Comparison of ENCODE assay signal across 10 cellular contexts in genomic region chr17:2085648-2085949, GRCh38. TPM values are rescaled to one million over a fixed set of nuclear protein-coding genes. Genes with fewer than 3 reads are reported as not detected.
DNase-seq lines count a peak whose midpoint lies in the region; ATAC-seq and TF ChIP-seq lines count a peak whose summit lies in the region.
"Had no signal": no experiment of that assay in that cellular context is flagged by ENCODE, and none has a peak within 500 bp of the region (broad histone marks: within the 10 kb centered on the region; RNA-seq: fewer than 3 reads in every experiment).

No MANE protein-coding gene starts in this region.

- no peak overlapping the region for H2AFZ ChIP-seq in ACC112 (ENCODE audit: low read length, unreplicated experiment)
- H2AFZ ChIP-seq in osteoblast (ENCODE audit: low read length) = no peak overlapping the region

- no peaks in the 10 kb centered on the region for H3K27me3 Mint-ChIP-seq in activated B cell treated with CpG ODN at 0.5 μM for 24 hours

- peak overlapping the region; percentile 18 for H3K27ac Mint-ChIP-seq in activated B cell treated with CpG ODN at 0.5 μM for 24 hours

- peaks cover 28% of the 10 kb centered on the region for H3K36me3 Mint-ChIP-seq in activated B cell treated with CpG ODN at 0.5 μM for 24 hours (ENCODE audit: low read depth)

- H3K9me3 ChIP-seq in osteoblast (ENCODE audit: low read depth, low read length) = no peaks in the 10 kb centered on the region

- POLR2A ChIA-PET in activated B cell treated with CpG ODN at 0.5 μM for 24 hours (lab: Charles Lee) = interaction anchor here (1.3 to 16.3 kb wide), 2 partner anchors 19 to 130 kb away, joined by 5 to 449 read pairs; partner anchors contain the start of gene HIC1

- H3K36me3 ChIP-seq in ACC112 (ENCODE audit: insufficient read depth, low read length) (peaks cover 4% of the 10 kb centered on the region; the same call in 1 of the 2 replicates), osteoblast (ENCODE audit: insufficient read depth, low read length) (peaks cover 20% of the 10 kb centered on the region)

- H3K9me3 Mint-ChIP-seq in activated B cell treated with CpG ODN at 0.5 μM for 24 hours = no peaks in the 10 kb centered on the region

- intact Hi-C loops in activated B cell treated with CpG ODN at 0.5 μM for 24 hours (cut with micrococcal nuclease) = loop anchor here (5.0 kb wide), 1 partner anchor 37 kb away; no protein-coding TSS in a partner anchor

- H3K4me2 ChIP-seq in osteoblast (ENCODE audit: insufficient read depth, low read length) = no peak overlapping the region

- H3K4me3 Mint-ChIP-seq in activated B cell treated with CpG ODN at 0.5 μM for 24 hours = peak overlapping the region; percentile 24

- H3K4me1 ChIP-seq in ACC112 (ENCODE audit: control insufficient read depth, insufficient read depth, low read length, unreplicated experiment) (peaks cover 49% of the 10 kb centered on the region), osteoblast (ENCODE audit: insufficient read depth, low read length) (peaks cover 55% of the 10 kb centered on the region)

- CTCF ChIA-PET in activated B cell treated with CpG ODN at 0.5 μM for 24 hours (lab: Charles Lee) = interaction anchor here (7.3 kb wide), 1 partner anchor 29 kb away, joined by 98 read pairs; the partner anchor contains the start of gene HIC1

- H3K27ac ChIP-seq in ACC112 (ENCODE audit: low read depth, low read length) (peak overlapping the region; percentile 68), osteoblast (ENCODE audit: low read depth, low read length) (peak overlapping the region; percentile 56)

- no peak for ATAC-seq in activated B cell treated with CpG ODN at 0.5 μM for 24 hours (ENCODE audit: low read depth)
- ATAC-seq in HG03378 (IDR thresholded peaks at IDR 0.05; ENCODE audit: unreplicated experiment) = no peak

- no peaks in the 10 kb centered on the region for H3K27me3 ChIP-seq in ACC112 (ENCODE audit: insufficient read depth, low read length)
- H3K27me3 ChIP-seq in osteoblast (ENCODE audit: insufficient read depth, low read length) = no peaks in the 10 kb centered on the region

- DNase-seq in activated B cell treated with CpG ODN at 0.5 μM for 24 hours (no peak), fibroblast of the aortic adventitia (ENCODE audit: low read depth) (peak; percentile 89), osteoblast (ENCODE audit: insufficient read length, low spot score, missing footprints) (no peak), iPS-NIHi11 (ENCODE audit: low spot score) (no peak), kidney glomerular epithelial cell (lab: John Stamatoyannopoulos, UW) (no peak)
- DNase-seq in stimulated activated CD4-positive, alpha-beta T cell treated with anti-CD3 and anti-CD28 coated beads, Interleukin-2, amount 100 ng/mL, for 48 hours = no peak
- DNase-seq: activated CD8-positive, alpha-beta memory T cell treated with anti-CD3 and anti-CD28 coated beads, Interleukin-2, amount 50 U/mL, for 48 hours; stimulated activated CD4-positive, alpha-beta T cell treated with anti-CD3 and anti-CD28 coated beads, Interleukin-4, amount 100 ng/mL, for 4 hours had no signal

- TF ChIP-seq CTCF in activated B cell treated with CpG ODN at 0.5 μM for 24 hours (IDR thresholded peaks at IDR 0.05) (no peak), fibroblast of the aortic adventitia (IDR thresholded peaks at IDR 0.05; ENCODE audit: insufficient read depth, low read length) (no peak), osteoblast (IDR thresholded peaks at IDR 0.05; ENCODE audit: extremely low read depth, low read depth, low read length) (no peak)

- H3K79me2 ChIP-seq in ACC112 (ENCODE audit: control insufficient read depth, insufficient read depth, low read length, unreplicated experiment) (no peaks in the 10 kb centered on the region), osteoblast (ENCODE audit: insufficient read depth, low read length) (no peaks in the 10 kb centered on the region)

- H3K4me1 Mint-ChIP-seq in activated B cell treated with CpG ODN at 0.5 μM for 24 hours = peaks cover 68% of the 10 kb centered on the region

- no peak overlapping the region for H3K4me3 ChIP-seq in ACC112 (ENCODE audit: low read depth, low read length)
- no peak overlapping the region for H3K4me3 ChIP-seq in fibroblast of the aortic adventitia (ENCODE audit: low read depth, low read length)
- H3K4me3 ChIP-seq in osteoblast (ENCODE audit: insufficient read depth, low read length) = no peak overlapping the region

- no peaks in the 10 kb centered on the region for H4K20me1 ChIP-seq in osteoblast (ENCODE audit: insufficient read depth, low read length)

RNA-seq across cellular contexts. Expression of gene HIC1, which starts 30.7 kb away (rescaled TPM):
- total RNA-seq in activated B cell treated with CpG ODN at 0.5 μM for 24 hours (8.3 and 9.3 TPM in 2 replicates), fibroblast of the aortic adventitia (ENCODE audit: low replicate concordance) (36.4 and 57.6 TPM in 2 replicates), osteoblast (18.5 and 19.7 TPM in 2 replicates)

RNA-seq across cellular contexts. Expression of gene OVCA2, which starts 43.8 kb away (rescaled TPM):
- total RNA-seq in activated B cell treated with CpG ODN at 0.5 μM for 24 hours (29.4 and 31.2 TPM in 2 replicates), fibroblast of the aortic adventitia (ENCODE audit: low replicate concordance) (38.8 and 39.9 TPM in 2 replicates), osteoblast (59.0 and 61.3 TPM in 2 replicates)

RNA-seq across cellular contexts. Expression of gene DPH1, which starts 55.6 kb away (rescaled TPM):
- total RNA-seq in activated B cell treated with CpG ODN at 0.5 μM for 24 hours (49.3 and 63.4 TPM in 2 replicates), fibroblast of the aortic adventitia (ENCODE audit: low replicate concordance) (28.8 and 50.5 TPM in 2 replicates), osteoblast (52.7 and 63.7 TPM in 2 replicates)
